38 cellular contexts compared by ENCODE assay signal in genomic region chr10:85767936-85768335, GRCh38.
"Had no signal": no experiment of that assay in that cellular context is flagged by ENCODE, and none has a peak within 500 bp of the region (broad histone marks: within the 10 kb centered on the region; RNA-seq: fewer than 3 reads in every experiment).

No MANE protein-coding gene starts in this region.

- ATAC-seq: activated naive CD4-positive, alpha-beta T cell treated with anti-CD3 and anti-CD28 coated beads, Interleukin-2, amount 50 U/mL, for 72 hours; activated naive CD8-positive, alpha-beta T cell treated with anti-CD3 and anti-CD28 coated beads, Interleukin-2, amount 50 U/mL, for 24 hours; activated T-cell treated with anti-CD3 and anti-CD28 coated beads, Interleukin-2, amount 50 U/mL, for 4 hours; activated T-cell treated with anti-CD3 and anti-CD28 coated beads, Interleukin-2, amount 50 U/mL, for 72 hours; activated T-helper 17 cell treated with anti-CD3 and anti-CD28 coated beads, Interleukin-2, amount 50 U/mL, for 72 hours; body of pancreas had no signal

- H3K4me1 ChIP-seq: adrenal gland, ascending aorta, body of pancreas, breast epithelium had no signal

- H3K36me3 ChIP-seq: adrenal gland, ascending aorta, brain microvascular endothelial cell, breast epithelium, cardiac muscle cell had no signal

- H3K9me3 Mint-ChIP-seq: activated naive CD4-positive, alpha-beta T cell treated with anti-CD3 and anti-CD28 coated beads, Interleukin-2, amount 10 ng/mL, durations not matched to agents 7 days and 5 days; activated naive CD8-positive, alpha-beta T cell treated with anti-CD3 and anti-CD28 coated beads, Interleukin-2, amount 10 ng/mL, durations not matched to agents 7 days and 5 days; activated T-cell treated with anti-CD3 and anti-CD28 coated beads, Interleukin-2, amount 50 U/mL, for 24 hours; activated T-helper 1 cell treated with anti-CD3 and anti-CD28 coated beads, Interleukin-12 subunit alpha, Interleukin-12 subunit beta, Interleukin-2, Interleukin-4 antibody, amounts not matched to agents 30 ng/mL and 10 ng/mL and 1 ng/mL, durations not matched to agents 14 hours and 24 hours and 36 hours; activated T-helper 17 cell treated with anti-CD3 and anti-CD28 coated beads, Interleukin-2, amount 50 U/mL, for 72 hours; central memory CD8-positive, alpha-beta T cell had no signal

- H3K27ac Mint-ChIP-seq: activated naive CD4-positive, alpha-beta T cell treated with anti-CD3 and anti-CD28 coated beads for 36 hours; activated naive CD4-positive, alpha-beta T cell treated with anti-CD3 and anti-CD28 coated beads, Interleukin-2, amount 10 ng/mL, durations not matched to agents 7 days and 5 days; activated naive CD4-positive, alpha-beta T cell treated with anti-CD3 and anti-CD28 coated beads, Interleukin-2, amount 50 U/mL, for 24 hours; activated naive CD4-positive, alpha-beta T cell treated with anti-CD3 and anti-CD28 coated beads, Interleukin-2, amount 50 U/mL, for 72 hours; activated naive CD8-positive, alpha-beta T cell; activated naive CD8-positive, alpha-beta T cell treated with anti-CD3 and anti-CD28 coated beads for 36 hours; activated naive CD8-positive, alpha-beta T cell treated with anti-CD3 and anti-CD28 coated beads, Interleukin-2, amount 10 ng/mL, durations not matched to agents 7 days and 5 days; activated naive CD8-positive, alpha-beta T cell treated with anti-CD3 and anti-CD28 coated beads, Interleukin-2, amount 50 U/mL, for 24 hours; activated T-cell treated with anti-CD3 and anti-CD28 coated beads, Interleukin-2, amount 50 U/mL, for 24 hours; activated T-cell treated with anti-CD3 and anti-CD28 coated beads, Interleukin-2, amount 50 U/mL, for 72 hours; activated T-helper 1 cell treated with anti-CD3 and anti-CD28 coated beads, Interleukin-12 subunit alpha, Interleukin-12 subunit beta, Interleukin-2, Interleukin-4 antibody, amounts not matched to agents 30 ng/mL and 10 ng/mL and 1 ng/mL, durations not matched to agents 14 hours and 24 hours and 36 hours; activated T-helper 17 cell treated with anti-CD3 and anti-CD28 coated beads, Interleukin-2, amount 50 U/mL, for 72 hours; activated T-helper 2 cell treated with anti-CD3 and anti-CD28 coated beads, Interferon-gamma antibody, Interleukin-2, Interleukin-4, amounts not matched to agents 10 μg/mL and 5 μg/mL and 100 μg/mL, durations not matched to agents 14 hours and 24 hours and 36 hours; brain had no signal

- H3K4me1 Mint-ChIP-seq: activated naive CD4-positive, alpha-beta T cell treated with anti-CD3 and anti-CD28 coated beads, Interleukin-2, amount 10 ng/mL, durations not matched to agents 7 days and 5 days; activated naive CD4-positive, alpha-beta T cell treated with anti-CD3 and anti-CD28 coated beads, Interleukin-2, amount 50 U/mL, for 24 hours; activated naive CD8-positive, alpha-beta T cell treated with anti-CD3 and anti-CD28 coated beads for 36 hours; activated naive CD8-positive, alpha-beta T cell treated with anti-CD3 and anti-CD28 coated beads, Interleukin-2, amount 10 ng/mL, durations not matched to agents 7 days and 5 days; activated naive CD8-positive, alpha-beta T cell treated with anti-CD3 and anti-CD28 coated beads, Interleukin-2, amount 50 U/mL, for 24 hours; activated T-helper 17 cell treated with anti-CD3 and anti-CD28 coated beads, Interleukin-2, amount 50 U/mL, for 72 hours; central memory CD8-positive, alpha-beta T cell had no signal

- H3K36me3 Mint-ChIP-seq: activated naive CD4-positive, alpha-beta T cell treated with anti-CD3 and anti-CD28 coated beads, Interleukin-2, amount 10 ng/mL, durations not matched to agents 7 days and 5 days; activated naive CD4-positive, alpha-beta T cell treated with anti-CD3 and anti-CD28 coated beads, Interleukin-2, amount 50 U/mL, for 24 hours; activated naive CD8-positive, alpha-beta T cell; activated naive CD8-positive, alpha-beta T cell treated with anti-CD3 and anti-CD28 coated beads for 36 hours; activated naive CD8-positive, alpha-beta T cell treated with anti-CD3 and anti-CD28 coated beads, Interleukin-2, amount 10 ng/mL, durations not matched to agents 7 days and 5 days had no signal

- H3K4me3 Mint-ChIP-seq: activated naive CD4-positive, alpha-beta T cell treated with anti-CD3 and anti-CD28 coated beads for 36 hours; activated naive CD4-positive, alpha-beta T cell treated with anti-CD3 and anti-CD28 coated beads, Interleukin-2, amount 10 ng/mL, durations not matched to agents 7 days and 5 days; activated naive CD4-positive, alpha-beta T cell treated with anti-CD3 and anti-CD28 coated beads, Interleukin-2, amount 50 U/mL, for 24 hours; activated naive CD8-positive, alpha-beta T cell; activated naive CD8-positive, alpha-beta T cell treated with anti-CD3 and anti-CD28 coated beads for 36 hours; activated naive CD8-positive, alpha-beta T cell treated with anti-CD3 and anti-CD28 coated beads, Interleukin-2, amount 10 ng/mL, durations not matched to agents 7 days and 5 days; activated naive CD8-positive, alpha-beta T cell treated with anti-CD3 and anti-CD28 coated beads, Interleukin-2, amount 50 U/mL, for 24 hours; activated T-cell treated with anti-CD3 and anti-CD28 coated beads, Interleukin-2, amount 50 U/mL, for 24 hours; activated T-cell treated with anti-CD3 and anti-CD28 coated beads, Interleukin-2, amount 50 U/mL, for 4 hours; activated T-cell treated with anti-CD3 and anti-CD28 coated beads, Interleukin-2, amount 50 U/mL, for 72 hours; activated T-helper 1 cell treated with anti-CD3 and anti-CD28 coated beads, Interleukin-12 subunit alpha, Interleukin-12 subunit beta, Interleukin-2, Interleukin-4 antibody, amounts not matched to agents 30 ng/mL and 10 ng/mL and 1 ng/mL, durations not matched to agents 14 hours and 24 hours and 36 hours; activated T-helper 17 cell treated with anti-CD3 and anti-CD28 coated beads, Interleukin-2, amount 50 U/mL, for 72 hours; brain; central memory CD8-positive, alpha-beta T cell had no signal

- H3K4me3 ChIP-seq: adrenal gland, ascending aorta, body of pancreas, breast epithelium, cardiac muscle cell had no signal

- H3K27me3 ChIP-seq: adrenal gland, ascending aorta, body of pancreas, brain microvascular endothelial cell, breast epithelium, cardiac muscle cell had no signal

- H3K27me3 Mint-ChIP-seq: activated naive CD4-positive, alpha-beta T cell treated with anti-CD3 and anti-CD28 coated beads, Interleukin-2, amount 10 ng/mL, durations not matched to agents 7 days and 5 days; activated naive CD8-positive, alpha-beta T cell; activated naive CD8-positive, alpha-beta T cell treated with anti-CD3 and anti-CD28 coated beads, Interleukin-2, amount 10 ng/mL, durations not matched to agents 7 days and 5 days; brain had no signal

- H3K27ac ChIP-seq: adrenal gland, ascending aorta, body of pancreas, brain microvascular endothelial cell, breast epithelium, cardiac muscle cell had no signal

- H3K9me3 ChIP-seq: adrenal gland had no signal

- DNase-seq: activated effector memory CD4-positive, alpha-beta T cell treated with anti-CD3 and anti-CD28 coated beads, Interleukin-2, amount 50 U/mL, for 16 hours; activated effector memory CD4-positive, alpha-beta T cell treated with Interleukin-2 at 50 U/mL for 16 hours; activated gamma-delta T cell; activated gamma-delta T cell treated with Interleukin-2 at 50 U/mL for 16 hours; activated naive CD4-positive, alpha-beta T cell; activated naive CD4-positive, alpha-beta T cell treated with anti-CD3 and anti-CD28 coated beads for 36 hours; activated naive CD4-positive, alpha-beta T cell treated with anti-CD3 and anti-CD28 coated beads, Interleukin-2, amount 10 ng/mL, durations not matched to agents 7 days and 5 days; activated naive CD4-positive, alpha-beta T cell treated with anti-CD3 and anti-CD28 coated beads, Interleukin-2, amount 50 U/mL, for 16 hours; activated naive CD4-positive, alpha-beta T cell treated with Interleukin-2 at 50 U/mL for 16 hours; activated naive CD8-positive, alpha-beta T cell treated with anti-CD3 and anti-CD28 coated beads for 36 hours; activated naive CD8-positive, alpha-beta T cell treated with anti-CD3 and anti-CD28 coated beads, Interleukin-2, amount 10 ng/mL, durations not matched to agents 7 days and 5 days; activated naive CD8-positive, alpha-beta T cell treated with anti-CD3 and anti-CD28 coated beads, Interleukin-2, amount 50 U/mL, for 24 hours; activated T-cell treated with anti-CD3 and anti-CD28 coated beads, Interleukin-2, amount 50 U/mL, for 1 hour; activated T-cell treated with anti-CD3 and anti-CD28 coated beads, Interleukin-2, amount 50 U/mL, for 24 hours; activated T-cell treated with anti-CD3 and anti-CD28 coated beads, Interleukin-2, amount 50 U/mL, for 4 hours; activated T-cell treated with anti-CD3 and anti-CD28 coated beads, Interleukin-2, amount 50 U/mL, for 48 hours; activated T-cell treated with anti-CD3 and anti-CD28 coated beads, Interleukin-2, amount 50 U/mL, for 72 hours; adrenal gland; amniotic stem cell; amygdala; anterior cingulate cortex; aorta; body of pancreas; brain microvascular endothelial cell; caudate nucleus; central memory CD4-positive, alpha-beta T cell; cerebellar nuclear complex had no signal
